Comparison of ENCODE assay signal across 8 cellular contexts in genomic region chr4:48141048-48141447, GRCh38. TPM values are rescaled to one million over a fixed set of nuclear protein-coding genes. Genes with fewer than 3 reads are reported as not detected.
DNase-seq lines count a peak whose midpoint lies in the region; ATAC-seq, FAIRE-seq and TF ChIP-seq lines count a peak whose summit lies in the region.

No MANE protein-coding gene starts in this region.

- 42% methylated on average over 2 of the region's 2 CpGs for WGBS in K562 (ENCODE audit: insufficient coverage, low coverage, missing lambda C conversion rate)

- no peaks in the 10 kb centered on the region for H3K79me2 ChIP-seq in K562 (ENCODE audit: control insufficient read depth, insufficient read depth, low read length)

- H3K4me1 Mint-ChIP-seq in CD4-positive, alpha-beta T cell (ENCODE audit: low read depth), result peaks cover 53% of the 10 kb centered on the region
- H3K4me1 Mint-ChIP-seq in activated T-helper 2 cell treated with anti-CD3 and anti-CD28 coated beads, Interferon-gamma antibody, Interleukin-2, Interleukin-4, amounts not matched to agents 10 μg/mL and 5 μg/mL and 100 μg/mL, durations not matched to agents 14 hours and 24 hours and 36 hours (ENCODE audit: low read depth), result peaks cover 40% of the 10 kb centered on the region

- no peaks in the 10 kb centered on the region for H3K9me1 ChIP-seq in K562 (ENCODE audit: control insufficient read depth, insufficient read depth, low read length)

- in situ Hi-C loops in K562 (cut with MboI), result loop anchor here (10.0 kb wide), 1 partner anchor 134 kb away; no protein-coding TSS in a partner anchor

- H3K9me3 ChIP-seq in CD4-positive, alpha-beta T cell (ENCODE audit: control insufficient read depth, low read length), result no peaks in the 10 kb centered on the region
- H3K9me3 ChIP-seq in K562 (replicated peaks; ENCODE audit: control insufficient read depth, insufficient read depth, low read depth, low read length), result no peaks in the 10 kb centered on the region

- POLR2A ChIA-PET in CD4-positive, alpha-beta T cell (lab: Charles Lee), result interaction anchor here (5.5 kb wide), 1 partner anchor 12 kb away, joined by 125 read pairs; no protein-coding TSS in a partner anchor
- POLR2A ChIA-PET in K562 (lab: Yijun Ruan, JAX), result no interaction called here

- no peaks in the 10 kb centered on the region for H3K36me3 Mint-ChIP-seq in CD4-positive, alpha-beta T cell (ENCODE audit: low read depth)
- H3K36me3 Mint-ChIP-seq in activated T-helper 2 cell treated with anti-CD3 and anti-CD28 coated beads, Interferon-gamma antibody, Interleukin-2, Interleukin-4, amounts not matched to agents 10 μg/mL and 5 μg/mL and 100 μg/mL, durations not matched to agents 14 hours and 24 hours and 36 hours (ENCODE audit: low read depth), result peaks cover 2% of the 10 kb centered on the region

- no peaks in the 10 kb centered on the region for H3K27me3 Mint-ChIP-seq in CD4-positive, alpha-beta T cell
- H3K27me3 Mint-ChIP-seq in activated T-helper 2 cell treated with anti-CD3 and anti-CD28 coated beads, Interferon-gamma antibody, Interleukin-2, Interleukin-4, amounts not matched to agents 10 μg/mL and 5 μg/mL and 100 μg/mL, durations not matched to agents 14 hours and 24 hours and 36 hours (ENCODE audit: low read depth), result no peaks in the 10 kb centered on the region

- H4K20me1 ChIP-seq in K562 (replicated peaks; ENCODE audit: control insufficient read depth, insufficient read depth, low read length), result no peaks in the 10 kb centered on the region

- H3K27ac ChIP-seq in CD4-positive, alpha-beta T cell (ENCODE audit: low read depth, low read length), result no peak overlapping the region
- no peak overlapping the region for H3K27ac ChIP-seq in K562 (ENCODE audit: extremely low read depth, low read depth, low read length)

- no peak overlapping the region for H2AFZ ChIP-seq in K562 (ENCODE audit: low read depth, low read length)

- H3K36me3 ChIP-seq in K562 (ENCODE audit: control insufficient read depth, insufficient read depth, low read length), result peaks cover 60% of the 10 kb centered on the region

- H3K27ac Mint-ChIP-seq in CD4-positive, alpha-beta T cell, result peak overlapping the region; percentile 37
- no peak overlapping the region for H3K27ac Mint-ChIP-seq in activated T-helper 2 cell treated with anti-CD3 and anti-CD28 coated beads, Interferon-gamma antibody, Interleukin-2, Interleukin-4, amounts not matched to agents 10 μg/mL and 5 μg/mL and 100 μg/mL, durations not matched to agents 14 hours and 24 hours and 36 hours

- DNase-seq in CD4-positive, alpha-beta T cell, result no peak
- DNase-seq in NCI-H2196 treated with DMSO at 0.1 percent for 48 hours (lab: John Stamatoyannopoulos, UW; ENCODE audit: unreplicated experiment) (peak; percentile 9), K562 (ENCODE audit: extremely low read depth in 1 of 4, low spot score in 3 of 4) (peak; percentile 21 to 41 (median 32)), kidney tubule cell (ENCODE audit: low spot score) (peak; percentile 47)
- DNase-seq in activated T-helper 2 cell treated with anti-CD3 and anti-CD28 coated beads, Interferon-gamma antibody, Interleukin-2, Interleukin-4, amounts not matched to agents 10 μg/mL and 5 μg/mL and 100 μg/mL, durations not matched to agents 14 hours and 24 hours and 36 hours (ENCODE audit: low spot score), result no peak
- no peak for DNase-seq in effector CD8-positive, alpha-beta T cell (lab: John Stamatoyannopoulos, UW)

- H3K4me3 Mint-ChIP-seq in CD4-positive, alpha-beta T cell, result no peak overlapping the region
- no peak overlapping the region for H3K4me3 Mint-ChIP-seq in activated T-helper 2 cell treated with anti-CD3 and anti-CD28 coated beads, Interferon-gamma antibody, Interleukin-2, Interleukin-4, amounts not matched to agents 10 μg/mL and 5 μg/mL and 100 μg/mL, durations not matched to agents 14 hours and 24 hours and 36 hours (ENCODE audit: low read depth)

- no peak overlapping the region for H3K9ac ChIP-seq in K562 (ENCODE audit: insufficient read depth in 1 of 2, low read depth in 2 of 2, low read length in 2 of 2)

- no TSS peak for BruUV-seq in K562 (replicated peaks; lab: Mats Ljungman, UMichigan)

- H3K4me2 ChIP-seq in K562 (ENCODE audit: insufficient read depth, low read length), result no peak overlapping the region

- TF ChIP-seq EP300 in K562 (IDR thresholded peaks at IDR 0.05; ENCODE audit: low read length), result no peak

- peak; percentile 40 for ATAC-seq in CD4-positive, alpha-beta T cell (ENCODE audit: poor library complexity)
- ATAC-seq in GM21723 (IDR thresholded peaks at IDR 0.05; ENCODE audit: unreplicated experiment), result peak; percentile 35
- peak; percentile 91 for ATAC-seq in K562
- no peak for ATAC-seq in GM19463 (IDR thresholded peaks at IDR 0.05; ENCODE audit: unreplicated experiment)

- H3K9me3 Mint-ChIP-seq in CD4-positive, alpha-beta T cell, result no peaks in the 10 kb centered on the region
- no peaks in the 10 kb centered on the region for H3K9me3 Mint-ChIP-seq in activated T-helper 2 cell treated with anti-CD3 and anti-CD28 coated beads, Interferon-gamma antibody, Interleukin-2, Interleukin-4, amounts not matched to agents 10 μg/mL and 5 μg/mL and 100 μg/mL, durations not matched to agents 14 hours and 24 hours and 36 hours

- no peaks in the 10 kb centered on the region for H3K27me3 ChIP-seq in CD4-positive, alpha-beta T cell (ENCODE audit: control insufficient read depth, insufficient read depth, low read length)
- H3K27me3 ChIP-seq in K562 (ENCODE audit: control insufficient read depth in 2 of 2, insufficient read depth in 2 of 2, low read length in 2 of 2), result no peaks in the 10 kb centered on the region

- no peak for TF ChIP-seq POLR2A in K562 (conservative IDR thresholded peaks at IDR 0.05)

- intact Hi-C loops in CD4-positive, alpha-beta T cell (cut with DNase I, micrococcal nuclease), result loop anchor here (1.0 to 10.0 kb wide), 9 partner anchors 14 to 214 kb away; partner anchors contain the start of genes CNGA1 (in 1 of the 2) and NIPAL1 (in 1 of the 2)
- intact Hi-C loops in K562 (cut with micrococcal nuclease), result no loop called here
- intact Hi-C loops in activated T-helper 2 cell treated with anti-CD3 and anti-CD28 coated beads, Interferon-gamma antibody, Interleukin-2, Interleukin-4, amounts not matched to agents 10 μg/mL and 5 μg/mL and 100 μg/mL, durations not matched to agents 14 hours and 24 hours and 36 hours (cut with micrococcal nuclease), result no loop called here

- peak; percentile 55 to 58 for TF ChIP-seq RAD21 in K562 (CRISPR knock-in tag; conservative IDR thresholded peaks at IDR 0.05 in 1 of 2, IDR thresholded peaks at IDR 0.05 in 1 of 2)

- H3K4me1 ChIP-seq in K562 (replicated peaks in 1 of 2; ENCODE audit: control insufficient read depth in 2 of 2, insufficient read depth in 2 of 2, low read length in 2 of 2), result no peaks in the 10 kb centered on the region

- H3K4me3 ChIP-seq in K562, result no peak overlapping the region

- peak; percentile 76 for TF ChIP-seq CTCF in CD4-positive, alpha-beta T cell (IDR thresholded peaks at IDR 0.05)
- TF ChIP-seq CTCF in K562 (IDR thresholded peaks at IDR 0.05 in 2 of 3, conservative IDR thresholded peaks at IDR 0.05 in 1 of 3; ENCODE audit: insufficient read depth in 2 of 3, low read depth in 1 of 3, low read length in 3 of 3), result peak; percentile 33 to 71 (median 41); a peak in 3 of 6 replicates

- CTCF ChIA-PET in CD4-positive, alpha-beta T cell (lab: Charles Lee), result interaction anchor here (2.5 to 5.6 kb wide), 2 partner anchors 12 to 31 kb away, joined by 9 to 70 read pairs; no protein-coding TSS in a partner anchor
- CTCF ChIA-PET in K562 (lab: Yijun Ruan, JAX; ENCODE audit: low intra/inter-chr PET ratio), result interaction anchor here (1.4 kb wide), 1 partner anchor 138 kb away, joined by 4 read pairs; no protein-coding TSS in a partner anchor

- FAIRE-seq in K562 (lab: Jason Lieb, UNC), result peak; percentile 23

TF ChIP-seq in K562, 482 proteins besides CTCF, POLR2A, EP300 and RAD21 (continues in another document):
- TF ChIP-seq, protein P1, sequence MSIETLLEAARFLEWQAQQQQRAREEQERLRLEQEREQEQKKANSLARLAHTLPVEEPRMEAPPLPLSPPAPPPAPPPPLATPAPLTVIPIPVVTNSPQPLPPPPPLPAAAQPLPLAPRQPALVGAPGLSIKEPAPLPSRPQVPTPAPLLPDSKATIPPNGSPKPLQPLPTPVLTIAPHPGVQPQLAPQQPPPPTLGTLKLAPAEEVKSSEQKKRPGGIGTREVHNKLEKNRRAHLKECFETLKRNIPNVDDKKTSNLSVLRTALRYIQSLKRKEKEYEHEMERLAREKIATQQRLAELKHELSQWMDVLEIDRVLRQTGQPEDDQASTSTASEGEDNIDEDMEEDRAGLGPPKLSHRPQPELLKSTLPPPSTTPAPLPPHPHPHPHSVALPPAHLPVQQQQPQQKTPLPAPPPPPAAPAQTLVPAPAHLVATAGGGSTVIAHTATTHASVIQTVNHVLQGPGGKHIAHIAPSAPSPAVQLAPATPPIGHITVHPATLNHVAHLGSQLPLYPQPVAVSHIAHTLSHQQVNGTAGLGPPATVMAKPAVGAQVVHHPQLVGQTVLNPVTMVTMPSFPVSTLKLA (conservative IDR thresholded peaks at IDR 0.05), result 0 out of 4 replicates have a peak, but pooled peaks of 1 of the 2 experiments have one; percentile 23
- 0 out of 2 replicates have a peak, but pooled peaks have one; percentile 27 for TF ChIP-seq GATAD2B (IDR thresholded peaks at IDR 0.05; ENCODE audit: borderline replicate concordance)

RNA-seq across cellular contexts. Expression of gene TXK, which starts 7.0 kb away (rescaled TPM):
- 10 to 100 TPM; 67.0 to 69.9 TPM for total RNA-seq in CD4-positive, alpha-beta T cell
- total RNA-seq in K562 (2011; cell fraction: chromatin; rRNA removed; ENCODE audit: low replicate concordance), result 1.1 TPM in 2 replicates
- total RNA-seq in K562 (2011; cell fraction: nucleolus; rRNA removed), result 0.17 TPM in 1 of 2 replicates, not detected in the other
- total RNA-seq in K562 (2011; cell fraction: nucleoplasm; rRNA removed), result 0.95 and 1.5 TPM in 2 replicates
- total RNA-seq in K562 (2014; rRNA removed) (0.61 TPM in 1 of 2 replicates, not detected in the other), K562 (2014; rRNA removed; fragmentation: Illumina TruSeq; extraction: Trizol) (0.36 and 0.64 TPM in 2 replicates), K562 (2015; rRNA removed; fragmentation: Illumina TruSeq; extraction: Trizol) (1.1 TPM in 2 replicates), K562 (2021) (0.40 and 0.67 TPM in 2 replicates)
- polyA plus RNA-seq in K562 (2011; rRNA removed) (0.25 and 0.60 TPM in 2 replicates), K562 (2014; fragmentation: Illumina TruSeq; extraction: Trizol) (0.66 and 0.91 TPM in 2 replicates), K562 (2014; fragmentation: Nextera tagmentation; extraction: Ambion mirVana) (under 1 TPM; 0.24 to 0.51 TPM), K562 (2014; rRNA removed) (0.16 and 0.77 TPM in 2 replicates)
- 0.04 and 0.31 TPM in 2 replicates for polyA plus RNA-seq in K562 (2011; cell fraction: cytosol; rRNA removed)
- 0.90 and 2.1 TPM in 2 replicates for polyA plus RNA-seq in K562 (2011; cell fraction: nucleus; rRNA removed)
- polyA plus RNA-seq in K562 (2012), result 0.51 and 1.6 TPM in 2 replicates
- 0.28 and 1.1 TPM in 2 replicates for polyA minus RNA-seq in K562 (2011; rRNA and poly(A)+ RNA removed)
- 1.7 TPM in 1 of 2 replicates, not detected in the other for polyA minus RNA-seq in K562 (2011; cell fraction: cytosol; rRNA and poly(A)+ RNA removed)
- polyA minus RNA-seq in K562 (2011; cell fraction: nucleus; rRNA and poly(A)+ RNA removed), result 0.27 and 1.2 TPM in 2 replicates
- 0.76 and 1.8 TPM in 2 replicates for total RNA-seq in activated T-helper 2 cell treated with anti-CD3 and anti-CD28 coated beads, Interferon-gamma antibody, Interleukin-2, Interleukin-4, amounts not matched to agents 10 μg/mL and 5 μg/mL and 100 μg/mL, durations not matched to agents 14 hours and 24 hours and 36 hours

Comparison
In these comparisons a context has a peak if more than half of its experiments do, and no peak if none do; other contexts are left out.
1. DNase-seq: peak in NCI-H2196 treated with DMSO at 0.1 percent for 48 hours (single experiment), K562 (4 of 4) and kidney tubule cell (single experiment); none in CD4-positive, alpha-beta T cell (0 of 10), activated T-helper 2 cell treated with anti-CD3 and anti-CD28 coated beads, Interferon-gamma antibody, Interleukin-2, Interleukin-4, amounts not matched to agents 10 μg/mL and 5 μg/mL and 100 μg/mL, durations not matched to agents 14 hours and 24 hours and 36 hours (single experiment) and effector CD8-positive, alpha-beta T cell (single experiment).
2. RNA of gene TXK, which starts 7.0 kb away (total RNA-seq): 67.0 to 69.9 TPM in CD4-positive, alpha-beta T cell; 0.76 to 1.8 TPM in activated T-helper 2 cell treated with anti-CD3 and anti-CD28 coated beads, Interferon-gamma antibody, Interleukin-2, Interleukin-4, amounts not matched to agents 10 μg/mL and 5 μg/mL and 100 μg/mL, durations not matched to agents 14 hours and 24 hours and 36 hours and 0.17 to 1.5 TPM in K562; every median in the first group is over 10 times any median in the second.
3. intact Hi-C loops: an anchor here in CD4-positive, alpha-beta T cell (1.0 to 10.0 kb wide); none called in K562 and activated T-helper 2 cell treated with anti-CD3 and anti-CD28 coated beads, Interferon-gamma antibody, Interleukin-2, Interleukin-4, amounts not matched to agents 10 μg/mL and 5 μg/mL and 100 μg/mL, durations not matched to agents 14 hours and 24 hours and 36 hours.